ENCODE assay signal across 22 cellular contexts in genomic region chr4:163858515-163858914, GRCh38.
DNase-seq lines count a peak whose midpoint lies in the region; ATAC-seq and TF ChIP-seq lines count a peak whose summit lies in the region.
"Had no signal": no experiment of that assay in that cellular context is flagged by ENCODE, and none has a peak within 500 bp of the region (broad histone marks: within the 10 kb centered on the region; RNA-seq: fewer than 3 reads in every experiment).

No MANE protein-coding gene starts in this region.

- H3K4me1 Mint-ChIP-seq in Calu3 (ENCODE audit: low read depth, unreplicated experiment), result no peaks in the 10 kb centered on the region
- H3K4me1 Mint-ChIP-seq: T-helper 17 cell had no signal

- no peaks in the 10 kb centered on the region for H3K79me2 ChIP-seq in OCI-LY3 (ENCODE audit: low read length)

- peak; percentile 59 for ATAC-seq in GM18511 (IDR thresholded peaks at IDR 0.05; ENCODE audit: unreplicated experiment)
- peak; percentile 80 for ATAC-seq in GM19351 (IDR thresholded peaks at IDR 0.05; ENCODE audit: unreplicated experiment)
- ATAC-seq in HG02885 (IDR thresholded peaks at IDR 0.05; ENCODE audit: poor library complexity, unreplicated experiment), result peak; percentile 35
- ATAC-seq: PC-3, T-helper 17 cell had no signal

- H3K9me3 Mint-ChIP-seq in Calu3 (ENCODE audit: low read depth, unreplicated experiment), result no peaks in the 10 kb centered on the region

- H3K4me1 ChIP-seq in OCI-LY3 (ENCODE audit: low read length) (peaks cover 13% of the 10 kb centered on the region), tibial nerve (no peaks in the 10 kb centered on the region)
- H3K4me1 ChIP-seq: SJCRH30 had no signal

- BruUV-seq in Calu3 (replicated peaks; lab: Mats Ljungman, UMichigan), result no TSS peak

- no peak overlapping the region for H3K9ac ChIP-seq in OCI-LY3 (ENCODE audit: low read length)

- H3K4me3 ChIP-seq in OCI-LY3 (ENCODE audit: low read length), result no peak overlapping the region
- H3K4me3 ChIP-seq in tibial nerve, result no peak overlapping the region
- H3K4me3 ChIP-seq: SJCRH30 had no signal

- H3K27me3 ChIP-seq in OCI-LY3 (ENCODE audit: low read depth, low read length) (no peaks in the 10 kb centered on the region), tibial nerve (no peaks in the 10 kb centered on the region)
- H3K27me3 ChIP-seq: SJCRH30 had no signal

- H3K4me3 Mint-ChIP-seq in Calu3 (ENCODE audit: low read depth, unreplicated experiment), result no peak overlapping the region
- H3K4me3 Mint-ChIP-seq: T-helper 17 cell had no signal

- no peaks in the 10 kb centered on the region for H3K36me3 ChIP-seq in OCI-LY3 (replicated peaks; ENCODE audit: low read depth, low read length)
- H3K36me3 ChIP-seq in tibial nerve, result no peaks in the 10 kb centered on the region
- H3K36me3 ChIP-seq: SJCRH30 had no signal

- 79 to 86% methylated on average over 3 of the region's 3 CpGs for WGBS in tibial nerve, 2 donors

- H3K9me3 ChIP-seq in OCI-LY3 (ENCODE audit: insufficient read depth, low read length), result no peaks in the 10 kb centered on the region
- H3K9me3 ChIP-seq in tibial nerve, result no peaks in the 10 kb centered on the region
- H3K9me3 ChIP-seq: SJCRH30 had no signal

- no peak for TF ChIP-seq EP300 in tibial nerve (IDR thresholded peaks at IDR 0.05)

- no peak overlapping the region for H3K27ac Mint-ChIP-seq in Calu3 (ENCODE audit: unreplicated experiment)
- H3K27ac Mint-ChIP-seq: T-helper 17 cell had no signal

- DNase-seq in Calu3 (no peak), tibial nerve (ENCODE audit: low spot score in 2 of 2) (no peak), NCI-H774 (lab: John Stamatoyannopoulos, UW) (no peak)
- DNase-seq: ACHN, C1 segment of cervical spinal cord, DMS79, H7, NCI-H1092 treated with DMSO at 0.1 percent for 48 hours, NCI-H146, NCI-H2081, NCI-H2171 treated with DMSO at 0.1 percent for 48 hours, NCI-H446, NCI-H69, PC-3, SJCRH30, T-helper 17 cell had no signal

- TF ChIP-seq CTCF in OCI-LY3 (IDR thresholded peaks at IDR 0.05; ENCODE audit: low read depth, low read length) (no peak), Calu3 (IDR thresholded peaks at IDR 0.05; ENCODE audit: unreplicated experiment) (no peak), tibial nerve (IDR thresholded peaks at IDR 0.05) (no peak)

- TF ChIP-seq POLR2A in tibial nerve (IDR thresholded peaks at IDR 0.05), result no peak

- H3K27ac ChIP-seq in OCI-LY3 (ENCODE audit: low read length) (no peak overlapping the region), tibial nerve (no peak overlapping the region)
- H3K27ac ChIP-seq: HL-60, RWPE1, SJCRH30 had no signal

- H3K27me3 Mint-ChIP-seq in Calu3 (ENCODE audit: unreplicated experiment), result no peaks in the 10 kb centered on the region
- H3K27me3 Mint-ChIP-seq: T-helper 17 cell had no signal

- intact Hi-C loops in Calu3 (cut with micrococcal nuclease; ENCODE audit: unreplicated experiment), result no loop called here

- no peaks in the 10 kb centered on the region for H3K36me3 Mint-ChIP-seq in Calu3 (ENCODE audit: insufficient read depth, unreplicated experiment)

- H4K20me1 ChIP-seq in OCI-LY3 (ENCODE audit: insufficient read depth, low read length), result no peaks in the 10 kb centered on the region

- H3K4me2 ChIP-seq in OCI-LY3 (ENCODE audit: low read length), result peak overlapping the region; percentile 31

- H2AFZ ChIP-seq in OCI-LY3 (ENCODE audit: low read depth, low read length), result no peak overlapping the region

- CTCF ChIA-PET in Calu3 (lab: Charles Lee), result interaction anchor here (0.6 kb wide), 1 partner anchor 1585 kb away, joined by 4 read pairs; no protein-coding TSS in a partner anchor
